In genomic region chr5:126377444-126377843, GRCh38 we compare ENCODE assay signal across 20 cellular contexts. TPM values are rescaled to one million over a fixed set of nuclear protein-coding genes. Genes with fewer than 3 reads are reported as not detected.
A peak's percentile ranks its signal among the peaks of the same experiment; 100 is the strongest.
DNase-seq lines count a peak whose midpoint lies in the region; ATAC-seq and TF ChIP-seq lines count a peak whose summit lies in the region.
"Had no signal": no experiment of that assay in that cellular context is flagged by ENCODE, and none has a peak within 500 bp of the region (broad histone marks: within the 10 kb centered on the region; RNA-seq: fewer than 3 reads in every experiment).

No MANE protein-coding gene starts in this region.

- no peaks in the 10 kb centered on the region for H3K27me3 ChIP-seq in colonic mucosa
- H3K27me3 ChIP-seq: BLaER1 treated with 17β-estradiol and CSF1 and Interleukin-3, amounts not matched to agents 10 nM and 100 nM had no signal

- DNase-seq in EH (ENCODE audit: low read depth) = peak; percentile 70
- DNase-seq in NCI-H226 = peak; percentile 77
- DNase-seq in choroid plexus epithelial cell (ENCODE audit: low read depth) = peak; percentile 49
- no peak for DNase-seq in neural crest cell (ENCODE audit: low read depth, low spot score)
- no peak for DNase-seq in 8988T
- DNase-seq in colonic mucosa = no peak
- DNase-seq in naive thymus-derived CD8-positive, alpha-beta T cell = no peak
- no peak for DNase-seq in NCI-H2107 treated with DMSO at 0.1 percent for 48 hours (lab: John Stamatoyannopoulos, UW; ENCODE audit: unreplicated experiment)
- DNase-seq: Calu3; CD8-positive, alpha-beta T cell; DMS53; HCEC 1CT; NCI-H1694 treated with DMSO at 0.1 percent for 48 hours; NCI-H510A treated with DMSO at 0.1 percent for 48 hours; NCI-H774; OCI-M1; SHP77 had no signal

- ATAC-seq in naive thymus-derived CD8-positive, alpha-beta T cell = no peak
- ATAC-seq: A549; CD8-positive, alpha-beta T cell; K562 had no signal

- peak overlapping the region; percentile 36 for H3K27ac Mint-ChIP-seq in neural crest cell (ENCODE audit: unreplicated experiment)
- peak overlapping the region in 2 of 10 donors; percentile 19 to 28 for H3K27ac Mint-ChIP-seq in naive thymus-derived CD8-positive, alpha-beta T cell
- H3K27ac Mint-ChIP-seq: CD8-positive, alpha-beta T cell had no signal

- peaks cover 16% of the 10 kb centered on the region for H3K9me3 Mint-ChIP-seq in neural crest cell
- peaks cover 0 to 12% (median 5%) of the 10 kb centered on the region in 9 donors for H3K9me3 Mint-ChIP-seq in naive thymus-derived CD8-positive, alpha-beta T cell

- intact Hi-C loops in colonic mucosa (cut with DNase I) = no loop called here

- H3K4me3 ChIP-seq in choroid plexus epithelial cell (ENCODE audit: low read depth, low read length) (no peak overlapping the region), colonic mucosa (no peak overlapping the region)
- H3K4me3 ChIP-seq: A549; BLaER1 treated with 17β-estradiol and CSF1 and Interleukin-3, amounts not matched to agents 10 nM and 100 nM; K562 had no signal

- no peaks in the 10 kb centered on the region for H3K9me3 ChIP-seq in colonic mucosa

- no peaks in the 10 kb centered on the region for H3K4me1 Mint-ChIP-seq in neural crest cell
- H3K4me1 Mint-ChIP-seq in naive thymus-derived CD8-positive, alpha-beta T cell = peaks cover 5 to 22% (median 16%) of the 10 kb centered on the region in 4 donors

- H3K36me3 Mint-ChIP-seq in neural crest cell (ENCODE audit: low read depth) = peaks cover 13% of the 10 kb centered on the region
- peaks cover 0 to 8% (median 6%) of the 10 kb centered on the region in 3 donors for H3K36me3 Mint-ChIP-seq in naive thymus-derived CD8-positive, alpha-beta T cell
- H3K36me3 Mint-ChIP-seq: CD8-positive, alpha-beta T cell had no signal

- H3K4me3 Mint-ChIP-seq in neural crest cell = no peak overlapping the region
- H3K4me3 Mint-ChIP-seq in naive thymus-derived CD8-positive, alpha-beta T cell = no peak overlapping the region
- H3K4me3 Mint-ChIP-seq: CD8-positive, alpha-beta T cell had no signal

- no peaks in the 10 kb centered on the region for H3K4me1 ChIP-seq in colonic mucosa
- H3K4me1 ChIP-seq: A549 had no signal

- H3K9ac ChIP-seq in colonic mucosa (ENCODE audit: low read depth in 2 of 2, low read length in 2 of 2) = no peak overlapping the region
- H3K9ac ChIP-seq: BLaER1 treated with 17β-estradiol and CSF1 and Interleukin-3, amounts not matched to agents 10 nM and 100 nM had no signal

- H3K27me3 Mint-ChIP-seq in neural crest cell (ENCODE audit: low read depth) = no peaks in the 10 kb centered on the region
- peaks cover 0 to 2% (median 0%) of the 10 kb centered on the region in 5 donors for H3K27me3 Mint-ChIP-seq in naive thymus-derived CD8-positive, alpha-beta T cell

- TF ChIP-seq CTCF in choroid plexus epithelial cell (conservative IDR thresholded peaks at IDR 0.05; ENCODE audit: low read depth, low read length) = no peak
- no peak for TF ChIP-seq CTCF in neural crest cell (conservative IDR thresholded peaks at IDR 0.05)
- no peak for TF ChIP-seq CTCF in colonic mucosa (IDR thresholded peaks at IDR 0.05)

- H3K27ac ChIP-seq in colonic mucosa = no peak overlapping the region
- H3K27ac ChIP-seq: A549; BLaER1 treated with 17β-estradiol and CSF1 and Interleukin-3, amounts not matched to agents 10 nM and 100 nM had no signal

- POLR2A ChIA-PET in naive thymus-derived CD8-positive, alpha-beta T cell (lab: Charles Lee) = no interaction called here

- no peaks in the 10 kb centered on the region for H3K36me3 ChIP-seq in colonic mucosa
- H3K36me3 ChIP-seq: BLaER1 treated with 17β-estradiol and CSF1 and Interleukin-3, amounts not matched to agents 10 nM and 100 nM had no signal

RNA-seq across cellular contexts. Expression of gene GRAMD2B, which starts 45.8 kb away (rescaled TPM):
- 7.1 and 7.9 TPM in 2 replicates for total RNA-seq in neural crest cell
- total RNA-seq in colonic mucosa = 10 to 100 TPM; 30.9 to 60.4 TPM
- total RNA-seq in naive thymus-derived CD8-positive, alpha-beta T cell = 1 to 10 TPM; 5.0 to 6.6 TPM
- 1 to 10 TPM; 5.3 to 7.1 (median 6.0) TPM for polyA plus RNA-seq in naive thymus-derived CD8-positive, alpha-beta T cell

Comparison
In these comparisons a context has a peak if more than half of its experiments do, and no peak if none do; other contexts are left out.
1. DNase-seq: peak in EH (single experiment), NCI-H226 (single experiment) and choroid plexus epithelial cell (single experiment); none in neural crest cell (single experiment), 8988T (single experiment), colonic mucosa (single experiment), naive thymus-derived CD8-positive, alpha-beta T cell (0 of 10) and NCI-H2107 treated with DMSO at 0.1 percent for 48 hours (single experiment).